1 cellular context compared by ENCODE assay signal in genomic region chr20:59526242-59527225, GRCh38.
TF ChIP-seq lines count a peak whose summit lies in the region.

No MANE protein-coding gene starts in this region.

TF ChIP-seq in HCT116, 20 proteins besides CTCF, POLR2A, EP300 and RAD21 (continued from another document):
- TF ChIP-seq, protein P1, sequence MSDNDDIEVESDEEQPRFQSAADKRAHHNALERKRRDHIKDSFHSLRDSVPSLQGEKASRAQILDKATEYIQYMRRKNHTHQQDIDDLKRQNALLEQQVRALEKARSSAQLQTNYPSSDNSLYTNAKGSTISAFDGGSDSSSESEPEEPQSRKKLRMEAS (IDR thresholded peaks at IDR 0.05) = no peak
- TF ChIP-seq CEBPB (IDR thresholded peaks at IDR 0.05; ENCODE audit: low read depth) = no peak
